ENCODE assay signal across 27 cellular contexts in genomic region chr6:8383584-8383983, GRCh38.
"Had no signal": no experiment of that assay in that cellular context is flagged by ENCODE, and none has a peak within 500 bp of the region (broad histone marks: within the 10 kb centered on the region; RNA-seq: fewer than 3 reads in every experiment).

No MANE protein-coding gene starts in this region.

- H3K4me3 ChIP-seq: adrenal gland, ascending aorta, esophagus muscularis mucosa, left ventricle myocardium inferior, pancreas, psoas muscle, right atrium auricular region, thyroid gland, upper lobe of right lung had no signal

- H3K9me3 Mint-ChIP-seq: activated T-cell treated with anti-CD3 and anti-CD28 coated beads, Interleukin-2, amount 50 U/mL, for 24 hours; activated T-helper 2 cell treated with anti-CD3 and anti-CD28 coated beads, Interferon-gamma antibody, Interleukin-2, Interleukin-4, amounts not matched to agents 10 μg/mL and 5 μg/mL and 100 μg/mL, durations not matched to agents 14 hours and 24 hours and 36 hours; effector memory CD8-positive, alpha-beta T cell had no signal

- H3K4me1 ChIP-seq: adrenal gland, ascending aorta, esophagus muscularis mucosa, left ventricle myocardium inferior, pancreas, psoas muscle, right atrium auricular region, upper lobe of right lung had no signal

- H3K27me3 ChIP-seq: adrenal gland, ascending aorta, esophagus muscularis mucosa, neutrophil, pancreas, right atrium auricular region, thyroid gland, upper lobe of right lung had no signal

- ATAC-seq: effector memory CD8-positive, alpha-beta T cell; natural killer cell; pancreas; psoas muscle; stimulated activated naive CD8-positive, alpha-beta T cell treated with anti-CD3 and anti-CD28 coated beads, Interleukin-15, Interleukin-2, amounts not matched to agents 100 U/mL and 50 U/mL, for 24 hours; upper lobe of right lung had no signal

- H3K27ac Mint-ChIP-seq: activated naive CD8-positive, alpha-beta T cell; activated T-cell treated with anti-CD3 and anti-CD28 coated beads, Interleukin-2, amount 50 U/mL, for 24 hours; activated T-helper 2 cell treated with anti-CD3 and anti-CD28 coated beads, Interferon-gamma antibody, Interleukin-2, Interleukin-4, amounts not matched to agents 10 μg/mL and 5 μg/mL and 100 μg/mL, durations not matched to agents 14 hours and 24 hours and 36 hours; effector memory CD8-positive, alpha-beta T cell; natural killer cell had no signal

- H3K9me3 ChIP-seq: adrenal gland, ascending aorta, esophagus muscularis mucosa, left ventricle myocardium inferior, neutrophil, pancreas, psoas muscle, right atrium auricular region, thyroid gland, upper lobe of right lung had no signal

- H3K4me1 Mint-ChIP-seq: natural killer cell had no signal

- H3K27ac ChIP-seq: adrenal gland, ascending aorta, esophagus muscularis mucosa, left ventricle myocardium inferior, neutrophil, pancreas, psoas muscle, right atrium auricular region, thyroid gland, upper lobe of right lung, WERI-Rb-1 had no signal

- H3K36me3 Mint-ChIP-seq: activated naive CD8-positive, alpha-beta T cell; natural killer cell had no signal

- DNase-seq: activated CD4-positive, alpha-beta T cell treated with anti-CD3 and anti-CD28 coated beads for 1 hour; activated CD4-positive, alpha-beta T cell treated with anti-CD3 and anti-CD28 coated beads, Interleukin-2, amount 50 U/mL, for 1 hour; activated CD8-positive, alpha-beta memory T cell treated with anti-CD3 and anti-CD28 coated beads, Interleukin-2, amount 50 U/mL, for 4 hours; activated naive CD4-positive, alpha-beta T cell; activated T-cell treated with anti-CD3 and anti-CD28 coated beads, Interleukin-2, amount 50 U/mL, for 24 hours; adrenal gland; central memory CD4-positive, alpha-beta T cell; effector memory CD8-positive, alpha-beta T cell; glutamatergic neuron; hypothalamus; left ventricle myocardium inferior; midbrain; natural killer cell; pancreas; psoas muscle; stimulated activated CD4-positive, alpha-beta T cell treated with anti-CD3 and anti-CD28 coated beads, Interleukin-4, amount 100 ng/mL, for 24 hours; stimulated activated naive CD8-positive, alpha-beta T cell treated with anti-CD3 and anti-CD28 coated beads, Interleukin-15, Interleukin-2, amounts not matched to agents 100 U/mL and 50 U/mL, for 24 hours; T-helper 2 cell; thyroid gland; upper lobe of right lung; WERI-Rb-1 had no signal

- H3K36me3 ChIP-seq: adrenal gland, ascending aorta, esophagus muscularis mucosa, left ventricle myocardium inferior, neutrophil, pancreas, right atrium auricular region, thyroid gland, upper lobe of right lung, WERI-Rb-1 had no signal

- H3K4me3 Mint-ChIP-seq: activated naive CD8-positive, alpha-beta T cell; activated T-cell treated with anti-CD3 and anti-CD28 coated beads, Interleukin-2, amount 50 U/mL, for 24 hours; effector memory CD8-positive, alpha-beta T cell; natural killer cell had no signal
